1 cellular context compared by ENCODE assay signal in the genomic region with DNA sequence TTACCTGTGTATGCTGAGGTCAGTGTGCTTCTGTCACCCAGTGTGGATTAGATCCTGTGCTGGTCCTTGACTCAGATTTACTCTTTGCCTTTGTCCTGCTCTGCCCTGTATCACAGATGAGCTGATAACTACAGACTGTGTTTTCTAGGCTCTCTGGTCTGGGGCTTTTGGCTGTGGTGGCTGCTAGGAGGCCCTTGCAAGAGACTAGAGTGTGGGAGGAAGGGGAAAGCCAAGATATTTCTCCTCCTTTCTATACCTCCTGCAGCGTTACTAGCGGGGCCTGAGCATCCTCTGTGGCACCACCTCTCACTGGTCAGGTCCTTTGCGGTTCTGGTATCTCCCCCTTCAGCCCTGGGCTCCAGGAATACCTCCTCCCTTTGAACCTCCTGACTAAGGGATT.
TF ChIP-seq lines count a peak whose summit lies in the region.

No MANE protein-coding gene starts in this region.

TF ChIP-seq in GM23338, 12 proteins besides CTCF, POLR2A, EP300 and RAD21 (continued from another document):
- TF ChIP-seq, protein P1, sequence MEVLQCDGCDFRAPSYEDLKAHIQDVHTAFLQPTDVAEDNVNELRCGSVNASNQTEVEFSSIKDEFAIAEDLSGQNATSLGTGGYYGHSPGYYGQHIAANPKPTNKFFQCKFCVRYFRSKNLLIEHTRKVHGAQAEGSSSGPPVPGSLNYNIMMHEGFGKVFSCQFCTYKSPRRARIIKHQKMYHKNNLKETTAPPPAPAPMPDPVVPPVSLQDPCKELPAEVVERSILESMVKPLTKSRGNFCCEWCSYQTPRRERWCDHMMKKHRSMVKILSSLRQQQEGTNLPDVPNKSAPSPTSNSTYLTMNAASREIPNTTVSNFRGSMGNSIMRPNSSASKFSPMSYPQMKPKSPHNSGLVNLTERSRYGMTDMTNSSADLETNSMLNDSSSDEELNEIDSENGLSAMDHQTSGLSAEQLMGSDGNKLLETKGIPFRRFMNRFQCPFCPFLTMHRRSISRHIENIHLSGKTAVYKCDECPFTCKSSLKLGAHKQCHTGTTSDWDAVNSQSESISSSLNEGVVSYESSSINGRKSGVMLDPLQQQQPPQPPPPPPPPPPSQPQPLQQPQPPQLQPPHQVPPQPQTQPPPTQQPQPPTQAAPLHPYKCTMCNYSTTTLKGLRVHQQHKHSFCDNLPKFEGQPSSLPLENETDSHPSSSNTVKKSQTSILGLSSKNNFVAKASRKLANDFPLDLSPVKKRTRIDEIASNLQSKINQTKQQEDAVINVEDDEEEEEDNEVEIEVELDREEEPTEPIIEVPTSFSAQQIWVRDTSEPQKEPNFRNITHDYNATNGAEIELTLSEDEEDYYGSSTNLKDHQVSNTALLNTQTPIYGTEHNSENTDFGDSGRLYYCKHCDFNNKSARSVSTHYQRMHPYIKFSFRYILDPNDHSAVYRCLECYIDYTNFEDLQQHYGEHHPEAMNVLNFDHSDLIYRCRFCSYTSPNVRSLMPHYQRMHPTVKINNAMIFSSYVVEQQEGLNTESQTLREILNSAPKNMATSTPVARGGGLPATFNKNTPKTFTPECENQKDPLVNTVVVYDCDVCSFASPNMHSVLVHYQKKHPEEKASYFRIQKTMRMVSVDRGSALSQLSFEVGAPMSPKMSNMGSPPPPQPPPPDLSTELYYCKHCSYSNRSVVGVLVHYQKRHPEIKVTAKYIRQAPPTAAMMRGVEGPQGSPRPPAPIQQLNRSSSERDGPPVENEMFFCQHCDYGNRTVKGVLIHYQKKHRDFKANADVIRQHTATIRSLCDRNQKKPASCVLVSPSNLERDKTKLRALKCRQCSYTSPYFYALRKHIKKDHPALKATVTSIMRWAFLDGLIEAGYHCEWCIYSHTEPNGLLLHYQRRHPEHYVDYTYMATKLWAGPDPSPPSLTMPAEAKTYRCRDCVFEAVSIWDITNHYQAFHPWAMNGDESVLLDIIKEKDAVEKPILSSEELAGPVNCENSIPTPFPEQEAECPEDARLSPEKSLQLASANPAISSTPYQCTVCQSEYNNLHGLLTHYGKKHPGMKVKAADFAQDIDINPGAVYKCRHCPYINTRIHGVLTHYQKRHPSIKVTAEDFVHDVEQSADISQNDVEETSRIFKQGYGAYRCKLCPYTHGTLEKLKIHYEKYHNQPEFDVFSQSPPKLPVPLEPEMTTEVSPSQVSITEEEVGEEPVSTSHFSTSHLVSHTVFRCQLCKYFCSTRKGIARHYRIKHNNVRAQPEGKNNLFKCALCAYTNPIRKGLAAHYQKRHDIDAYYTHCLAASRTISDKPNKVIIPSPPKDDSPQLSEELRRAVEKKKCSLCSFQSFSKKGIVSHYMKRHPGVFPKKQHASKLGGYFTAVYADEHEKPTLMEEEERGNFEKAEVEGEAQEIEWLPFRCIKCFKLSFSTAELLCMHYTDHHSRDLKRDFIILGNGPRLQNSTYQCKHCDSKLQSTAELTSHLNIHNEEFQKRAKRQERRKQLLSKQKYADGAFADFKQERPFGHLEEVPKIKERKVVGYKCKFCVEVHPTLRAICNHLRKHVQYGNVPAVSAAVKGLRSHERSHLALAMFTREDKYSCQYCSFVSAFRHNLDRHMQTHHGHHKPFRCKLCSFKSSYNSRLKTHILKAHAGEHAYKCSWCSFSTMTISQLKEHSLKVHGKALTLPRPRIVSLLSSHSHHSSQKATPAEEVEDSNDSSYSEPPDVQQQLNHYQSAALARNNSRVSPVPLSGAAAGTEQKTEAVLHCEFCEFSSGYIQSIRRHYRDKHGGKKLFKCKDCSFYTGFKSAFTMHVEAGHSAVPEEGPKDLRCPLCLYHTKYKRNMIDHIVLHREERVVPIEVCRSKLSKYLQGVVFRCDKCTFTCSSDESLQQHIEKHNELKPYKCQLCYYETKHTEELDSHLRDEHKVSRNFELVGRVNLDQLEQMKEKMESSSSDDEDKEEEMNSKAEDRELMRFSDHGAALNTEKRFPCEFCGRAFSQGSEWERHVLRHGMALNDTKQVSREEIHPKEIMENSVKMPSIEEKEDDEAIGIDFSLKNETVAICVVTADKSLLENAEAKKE (CRISPR knock-in tag; IDR thresholded peaks at IDR 0.05), result no peak
- TF ChIP-seq JUNB (IDR thresholded peaks at IDR 0.05; ENCODE audit: unreplicated experiment), result no peak
